In genomic region chr1:12208764-12209494, GRCh38 we compare ENCODE assay signal across 8 cellular contexts. TPM values are rescaled to one million over a fixed set of nuclear protein-coding genes. Genes with fewer than 3 reads are reported as not detected.
A peak's percentile ranks its signal among the peaks of the same experiment; 100 is the strongest.
DNase-seq lines count a peak whose midpoint lies in the region; ATAC-seq and TF ChIP-seq lines count a peak whose summit lies in the region.

No MANE protein-coding gene starts in this region.

- intact Hi-C loops in CD4-positive, alpha-beta memory T cell (cut with micrococcal nuclease): loop anchor here (1.0 to 2.0 kb wide), 2 partner anchors 20 to 85 kb away; no protein-coding TSS in a partner anchor
- intact Hi-C loops in activated B cell treated with CpG ODN at 0.5 μM for 24 hours (cut with micrococcal nuclease): loop anchor here (1.0 to 2.0 kb wide), 4 partner anchors 24 to 84 kb away; partner anchors contain the start of gene TNFRSF1B

- in situ Hi-C loops in T47D (cut with HindIII; ENCODE audit: low pct_unique_long_range_greater_than_20kb, low sequenced_read_pairs): no loop called here

- peak overlapping the region; percentile 78 to 93 (median 88) for H3K27ac Mint-ChIP-seq in CD4-positive, alpha-beta memory T cell
- H3K27ac Mint-ChIP-seq in activated B cell treated with CpG ODN at 0.5 μM for 24 hours: peak overlapping the region; percentile 86

- H3K9me3 ChIP-seq in CD4-positive, alpha-beta memory T cell (ENCODE audit: control insufficient read depth in 1 of 2, low read length in 2 of 2): no peaks in the 10 kb centered on the region

- H3K36me3 Mint-ChIP-seq in CD4-positive, alpha-beta memory T cell: peaks cover 4 to 36% of the 10 kb centered on the region in 2 donors
- peaks cover 40% of the 10 kb centered on the region for H3K36me3 Mint-ChIP-seq in activated B cell treated with CpG ODN at 0.5 μM for 24 hours (ENCODE audit: low read depth)

- peaks cover 8% of the 10 kb centered on the region for H3K36me3 ChIP-seq in CD4-positive, alpha-beta memory T cell (ENCODE audit: insufficient read depth, low read length)

- no peak overlapping the region for H3K4me3 ChIP-seq in CD4-positive, alpha-beta memory T cell (ENCODE audit: low read length in 2 of 2)

- POLR2A ChIA-PET in CD4-positive, alpha-beta memory T cell (lab: Charles Lee; ENCODE audit: partially characterized antibody): interaction anchor here (0.8 to 6.7 kb wide), 13 partner anchors 7 to 91 kb away, joined by 3 to 107 read pairs (median 24); partner anchors contain the start of gene TNFRSF1B
- POLR2A ChIA-PET in activated B cell treated with CpG ODN at 0.5 μM for 24 hours (lab: Charles Lee): interaction anchor here (1.0 to 8.8 kb wide), 9 partner anchors 10 to 300 kb away, joined by 3 to 103 read pairs (median 13); partner anchors contain the start of genes TNFRSF1B and VPS13D

- peak; percentile 72 to 85 (median 79) for DNase-seq in CD4-positive, alpha-beta memory T cell
- peak; percentile 83 for DNase-seq in NCI-H2227 (lab: John Stamatoyannopoulos, UW; ENCODE audit: unreplicated experiment)
- DNase-seq in activated B cell treated with CpG ODN at 0.5 μM for 24 hours: peak; percentile 81
- DNase-seq in T47D (ENCODE audit: low read depth in 1 of 2, low spot score in 1 of 2): peak; percentile 74 to 75
- DNase-seq in islet precursor cell: peak; percentile 91
- peak; percentile 72 to 89 for DNase-seq in stimulated activated CD4-positive, alpha-beta T cell treated with anti-CD3 and anti-CD28 coated beads, Interleukin-1b, Interleukin-23, amount 100 ng/mL, for 1 hour (ENCODE audit: low read depth in 2 of 2)

- ATAC-seq in GM21737 (IDR thresholded peaks at IDR 0.05; ENCODE audit: unreplicated experiment): peak; percentile 48
- peak; percentile 71 for ATAC-seq in activated B cell treated with CpG ODN at 0.5 μM for 24 hours (ENCODE audit: low read depth)
- ATAC-seq in GM21825 (IDR thresholded peaks at IDR 0.05; ENCODE audit: unreplicated experiment): no peak

- H3K27ac ChIP-seq in CD4-positive, alpha-beta memory T cell (ENCODE audit: low read depth, low read length): peak overlapping the region; percentile 36

- TF ChIP-seq CTCF in activated B cell treated with CpG ODN at 0.5 μM for 24 hours (IDR thresholded peaks at IDR 0.05): peak; percentile 76

- CTCF ChIA-PET in CD4-positive, alpha-beta memory T cell (lab: Charles Lee; ENCODE audit: partially characterized antibody): interaction anchor here (0.8 to 7.6 kb wide), 20 partner anchors 11 to 101 kb away, joined by 3 to 296 read pairs (median 6); no protein-coding TSS in a partner anchor
- CTCF ChIA-PET in activated B cell treated with CpG ODN at 0.5 μM for 24 hours (lab: Charles Lee): interaction anchor here (0.5 to 9.9 kb wide), 15 partner anchors 9 to 294 kb away, joined by 3 to 261 read pairs (median 3); no protein-coding TSS in a partner anchor

- H3K4me3 Mint-ChIP-seq in CD4-positive, alpha-beta memory T cell: peak overlapping the region in 7 of 8 donors; percentile 26 to 82 (median 47)
- peak overlapping the region; percentile 52 for H3K4me3 Mint-ChIP-seq in activated B cell treated with CpG ODN at 0.5 μM for 24 hours

- H3K9me3 Mint-ChIP-seq in CD4-positive, alpha-beta memory T cell: no peaks in the 10 kb centered on the region
- H3K9me3 Mint-ChIP-seq in activated B cell treated with CpG ODN at 0.5 μM for 24 hours: no peaks in the 10 kb centered on the region

- peaks cover 57% of the 10 kb centered on the region for H3K4me1 ChIP-seq in CD4-positive, alpha-beta memory T cell (ENCODE audit: insufficient read depth, low read length)

- peaks cover 39 to 71% (median 48%) of the 10 kb centered on the region in 4 donors for H3K4me1 Mint-ChIP-seq in CD4-positive, alpha-beta memory T cell
- H3K4me1 Mint-ChIP-seq in activated B cell treated with CpG ODN at 0.5 μM for 24 hours: peaks cover 64% of the 10 kb centered on the region

- H3K27me3 ChIP-seq in CD4-positive, alpha-beta memory T cell (ENCODE audit: insufficient read depth, low read length): no peaks in the 10 kb centered on the region

- H3K27me3 Mint-ChIP-seq in CD4-positive, alpha-beta memory T cell: no peaks in the 10 kb centered on the region
- H3K27me3 Mint-ChIP-seq in activated B cell treated with CpG ODN at 0.5 μM for 24 hours: no peaks in the 10 kb centered on the region

RNA-seq across cellular contexts. Expression of gene VPS13D, which starts 20.9 kb away (rescaled TPM):
- 10 to 100 TPM; 92.7 to 96.3 TPM for total RNA-seq in CD4-positive, alpha-beta memory T cell
- polyA plus RNA-seq in CD4-positive, alpha-beta memory T cell: 10 to 100 TPM; 10.2 to 12.3 TPM
- 52.6 and 64.5 TPM in 2 replicates for total RNA-seq in activated B cell treated with CpG ODN at 0.5 μM for 24 hours

RNA-seq across cellular contexts. Expression of gene TNFRSF1B, which starts 42.1 kb away (rescaled TPM):
- 100 to 1,000 TPM; 111 TPM for total RNA-seq in CD4-positive, alpha-beta memory T cell
- 100 to 1,000 TPM; 150 to 201 TPM for polyA plus RNA-seq in CD4-positive, alpha-beta memory T cell
- total RNA-seq in activated B cell treated with CpG ODN at 0.5 μM for 24 hours: 89.0 and 98.6 TPM in 2 replicates
